In genomic region chr3:191280111-191280510, GRCh38 we compare ENCODE assay signal across 33 cellular contexts. TPM values are rescaled to one million over a fixed set of nuclear protein-coding genes. Genes with fewer than 3 reads are reported as not detected.
"Had no signal": no experiment of that assay in that cellular context is flagged by ENCODE, and none has a peak within 500 bp of the region (broad histone marks: within the 10 kb centered on the region; RNA-seq: fewer than 3 reads in every experiment).

No MANE protein-coding gene starts in this region.

- H3K4me3 ChIP-seq: ascending aorta, cardiac muscle cell, colonic mucosa, MG63, Peyer's patch had no signal

- DNase-seq: activated B cell treated with CpG ODN at 0.5 μM for 24 hours; activated CD4-positive, alpha-beta memory T cell treated with anti-CD3 and anti-CD28 coated beads for 36 hours; activated CD4-positive, alpha-beta T cell treated with anti-CD3 and anti-CD28 coated beads for 4 hours; activated CD4-positive, alpha-beta T cell treated with anti-CD3 and anti-CD28 coated beads, Interleukin-2, amount 50 U/mL, for 1 hour; activated CD4-positive, CD25-positive, alpha-beta regulatory T cell treated with anti-CD3 and anti-CD28 coated beads, Interleukin-2, amount 50 U/mL, for 72 hours; activated CD8-positive, alpha-beta memory T cell treated with anti-CD3 and anti-CD28 coated beads, Interleukin-2, amount 50 U/mL, for 48 hours; activated gamma-delta T cell; activated naive CD4-positive, alpha-beta T cell treated with Interleukin-2 at 50 U/mL for 16 hours; activated naive CD8-positive, alpha-beta T cell treated with anti-CD3 and anti-CD28 coated beads, Interleukin-2, amount 10 ng/mL, durations not matched to agents 7 days and 5 days; activated T-cell treated with anti-CD3 and anti-CD28 coated beads, Interleukin-2, amount 50 U/mL, for 72 hours; amygdala; colonic mucosa; Kasumi-1; MG63; MV-4-11; NCI-H1092; NCI-H1436 treated with DMSO at 0.1 percent for 48 hours; NCI-H1694 treated with DMSO at 0.1 percent for 48 hours; NCI-H2029; NCI-H345; NCI-H524 treated with DMSO at 0.1 percent for 48 hours; PC-3; Peyer's patch; SIG-M5 had no signal

- H3K4me3 Mint-ChIP-seq: activated B cell treated with CpG ODN at 0.5 μM for 24 hours; activated CD4-positive, alpha-beta memory T cell treated with anti-CD3 and anti-CD28 coated beads for 36 hours; activated naive CD4-positive, alpha-beta T cell treated with anti-CD3 and anti-CD28 coated beads, Interleukin-2, amount 50 U/mL, for 24 hours; activated naive CD8-positive, alpha-beta T cell treated with anti-CD3 and anti-CD28 coated beads, Interleukin-2, amount 10 ng/mL, durations not matched to agents 7 days and 5 days; activated T-cell treated with anti-CD3 and anti-CD28 coated beads, Interleukin-2, amount 50 U/mL, for 72 hours; activated T-helper 17 cell treated with anti-CD3 and anti-CD28 coated beads, Interleukin-2, amount 50 U/mL, for 72 hours; central memory CD8-positive, alpha-beta T cell; T-helper 1 cell treated with Interleukin-12 subunit alpha and Interleukin-12 subunit beta and Interleukin-4 antibody, amounts not matched to agents 30 μg/mL and 1 μg/mL, for 36 hours; T-helper 2 cell treated with Interferon-gamma antibody and Interleukin-4, amounts not matched to agents 5 μg/mL and 100 μg/mL, for 36 hours had no signal

- H3K27ac ChIP-seq: ascending aorta, cardiac muscle cell, colonic mucosa, Peyer's patch, RWPE1 had no signal

- H3K27me3 ChIP-seq: ascending aorta, cardiac muscle cell, colonic mucosa, MG63, Peyer's patch had no signal

- H3K36me3 Mint-ChIP-seq: activated CD4-positive, alpha-beta memory T cell treated with anti-CD3 and anti-CD28 coated beads for 36 hours; activated naive CD4-positive, alpha-beta T cell treated with anti-CD3 and anti-CD28 coated beads, Interleukin-2, amount 50 U/mL, for 24 hours; activated naive CD8-positive, alpha-beta T cell treated with anti-CD3 and anti-CD28 coated beads, Interleukin-2, amount 10 ng/mL, durations not matched to agents 7 days and 5 days had no signal

- ATAC-seq: activated T-cell treated with anti-CD3 and anti-CD28 coated beads, Interleukin-2, amount 50 U/mL, for 72 hours; activated T-helper 17 cell treated with anti-CD3 and anti-CD28 coated beads, Interleukin-2, amount 50 U/mL, for 72 hours; PC-3; Right ventricle myocardium inferior had no signal

- H3K9me3 ChIP-seq: ascending aorta, colonic mucosa, MG63, Peyer's patch had no signal

- H3K27me3 Mint-ChIP-seq: activated B cell treated with CpG ODN at 0.5 μM for 24 hours; activated CD4-positive, alpha-beta memory T cell treated with anti-CD3 and anti-CD28 coated beads for 36 hours; activated naive CD4-positive, alpha-beta T cell treated with anti-CD3 and anti-CD28 coated beads, Interleukin-2, amount 50 U/mL, for 24 hours; activated naive CD8-positive, alpha-beta T cell treated with anti-CD3 and anti-CD28 coated beads, Interleukin-2, amount 10 ng/mL, durations not matched to agents 7 days and 5 days; activated T-helper 17 cell treated with anti-CD3 and anti-CD28 coated beads, Interleukin-2, amount 50 U/mL, for 72 hours; central memory CD8-positive, alpha-beta T cell had no signal

- H3K27ac Mint-ChIP-seq: activated B cell treated with CpG ODN at 0.5 μM for 24 hours; activated CD4-positive, alpha-beta memory T cell treated with anti-CD3 and anti-CD28 coated beads for 36 hours; activated naive CD4-positive, alpha-beta T cell treated with anti-CD3 and anti-CD28 coated beads, Interleukin-2, amount 50 U/mL, for 24 hours; activated naive CD8-positive, alpha-beta T cell treated with anti-CD3 and anti-CD28 coated beads, Interleukin-2, amount 10 ng/mL, durations not matched to agents 7 days and 5 days; activated T-cell treated with anti-CD3 and anti-CD28 coated beads, Interleukin-2, amount 50 U/mL, for 72 hours; activated T-helper 17 cell treated with anti-CD3 and anti-CD28 coated beads, Interleukin-2, amount 50 U/mL, for 72 hours; T-helper 1 cell treated with Interleukin-12 subunit alpha and Interleukin-12 subunit beta and Interleukin-4 antibody, amounts not matched to agents 30 μg/mL and 1 μg/mL, for 36 hours; T-helper 2 cell treated with Interferon-gamma antibody and Interleukin-4, amounts not matched to agents 5 μg/mL and 100 μg/mL, for 36 hours had no signal

- H3K4me1 Mint-ChIP-seq: activated naive CD4-positive, alpha-beta T cell treated with anti-CD3 and anti-CD28 coated beads, Interleukin-2, amount 50 U/mL, for 24 hours; activated naive CD8-positive, alpha-beta T cell treated with anti-CD3 and anti-CD28 coated beads, Interleukin-2, amount 10 ng/mL, durations not matched to agents 7 days and 5 days; activated T-helper 17 cell treated with anti-CD3 and anti-CD28 coated beads, Interleukin-2, amount 50 U/mL, for 72 hours; central memory CD8-positive, alpha-beta T cell had no signal

- H3K9me3 Mint-ChIP-seq: activated naive CD8-positive, alpha-beta T cell treated with anti-CD3 and anti-CD28 coated beads, Interleukin-2, amount 10 ng/mL, durations not matched to agents 7 days and 5 days; activated T-cell treated with anti-CD3 and anti-CD28 coated beads, Interleukin-2, amount 50 U/mL, for 72 hours; activated T-helper 17 cell treated with anti-CD3 and anti-CD28 coated beads, Interleukin-2, amount 50 U/mL, for 72 hours; central memory CD8-positive, alpha-beta T cell; T-helper 1 cell treated with Interleukin-12 subunit alpha and Interleukin-12 subunit beta and Interleukin-4 antibody, amounts not matched to agents 30 μg/mL and 1 μg/mL, for 36 hours had no signal

- H3K36me3 ChIP-seq: ascending aorta, cardiac muscle cell, colonic mucosa, MG63, Peyer's patch had no signal

- H3K4me1 ChIP-seq: ascending aorta, colonic mucosa had no signal

RNA-seq across cellular contexts. Expression of gene UTS2B, which starts 50.2 kb away (rescaled TPM):
- total RNA-seq: activated CD4-positive, alpha-beta memory T cell treated with anti-CD3 and anti-CD28 coated beads for 36 hours; activated naive CD8-positive, alpha-beta T cell treated with anti-CD3 and anti-CD28 coated beads, Interleukin-2, amount 10 ng/mL, durations not matched to agents 7 days and 5 days; activated T-cell treated with anti-CD3 and anti-CD28 coated beads, Interleukin-2, amount 50 U/mL, for 72 hours; activated T-helper 17 cell treated with anti-CD3 and anti-CD28 coated beads, Interleukin-2, amount 50 U/mL, for 72 hours; cardiac muscle cell; PC-3 had no signal
